9 cellular contexts compared by ENCODE assay signal in genomic region chr2:3731829-3732228, GRCh38. TPM values are rescaled to one million over a fixed set of nuclear protein-coding genes. Genes with fewer than 3 reads are reported as not detected.
"Had no signal": no experiment of that assay in that cellular context is flagged by ENCODE, and none has a peak within 500 bp of the region (broad histone marks: within the 10 kb centered on the region; RNA-seq: fewer than 3 reads in every experiment).

No MANE protein-coding gene starts in this region.

- H2AFZ ChIP-seq: GM23338 had no signal

- H3K4me3 Mint-ChIP-seq: GM23338, HFFc6, IgD-negative memory B cell had no signal

- ATAC-seq: GM23338, HCT116, HepG2 had no signal

- H3K4me1 Mint-ChIP-seq: IgD-negative memory B cell had no signal

- DNase-seq: H7, HFFc6 had no signal

- H3K36me3 Mint-ChIP-seq: IgD-negative memory B cell had no signal

- H3K27ac ChIP-seq: HL-60 had no signal

- H3K4me2 ChIP-seq: GM23338 had no signal

- H3K4me1 ChIP-seq: HAP-1 had no signal

- H3K4me3 ChIP-seq: GM23338, HAP-1 had no signal

- H3K27ac Mint-ChIP-seq: GM23338, HFFc6, IgD-negative memory B cell had no signal

- H3K9me3 ChIP-seq: HAP-1 had no signal

- H3K9me3 Mint-ChIP-seq: IgD-negative memory B cell had no signal

- H3K36me3 ChIP-seq: HAP-1 had no signal

RNA-seq across cellular contexts. Expression of gene DCDC2C, which starts 28.5 kb away (rescaled TPM):
- total RNA-seq: GM23338, H1, H7, HepG2, HFFc6 had no signal
- polyA plus RNA-seq: HepG2, IgD-negative memory B cell had no signal
